Comparison of ENCODE assay signal across 8 cellular contexts in genomic region chr3:152258448-152259302, GRCh38. TPM values are rescaled to one million over a fixed set of nuclear protein-coding genes. Genes with fewer than 3 reads are reported as not detected.
DNase-seq lines count a peak whose midpoint lies in the region; ATAC-seq and TF ChIP-seq lines count a peak whose summit lies in the region.

No MANE protein-coding gene starts in this region.

- H3K4me3 ChIP-seq in fibroblast of the aortic adventitia (ENCODE audit: low read depth, low read length) (no peak overlapping the region), skeletal muscle cell (ENCODE audit: low read depth, low read length) (no peak overlapping the region)

- peaks cover 49% of the 10 kb centered on the region for H3K36me3 Mint-ChIP-seq in activated CD8-positive, alpha-beta T cell treated with anti-CD3 and anti-CD28 coated beads, Interleukin-2, amount 10 ng/mL, durations not matched to agents 7 days and 5 days (ENCODE audit: low read depth)

- peak; percentile 74 for ATAC-seq in activated CD8-positive, alpha-beta T cell treated with anti-CD3 and anti-CD28 coated beads, Interleukin-2, amount 10 ng/mL, durations not matched to agents 7 days and 5 days

- H3K9me3 Mint-ChIP-seq in activated CD8-positive, alpha-beta T cell treated with anti-CD3 and anti-CD28 coated beads, Interleukin-2, amount 10 ng/mL, durations not matched to agents 7 days and 5 days (ENCODE audit: insufficient read depth): peaks cover 2% of the 10 kb centered on the region

- peaks cover 81% of the 10 kb centered on the region for H3K4me1 Mint-ChIP-seq in activated CD8-positive, alpha-beta T cell treated with anti-CD3 and anti-CD28 coated beads, Interleukin-2, amount 10 ng/mL, durations not matched to agents 7 days and 5 days (ENCODE audit: low read depth)

- H3K27ac Mint-ChIP-seq in activated CD8-positive, alpha-beta T cell treated with anti-CD3 and anti-CD28 coated beads, Interleukin-2, amount 10 ng/mL, durations not matched to agents 7 days and 5 days: peak overlapping the region; percentile 93

- no peak for TF ChIP-seq CTCF in fibroblast of the aortic adventitia (IDR thresholded peaks at IDR 0.05; ENCODE audit: insufficient read depth, low read length)

- DNase-seq in activated CD8-positive, alpha-beta memory T cell treated with anti-CD3 and anti-CD28 coated beads for 1 hour (ENCODE audit: extremely low read depth in 1 of 2, low read depth in 1 of 2): peak; percentile 43 to 48
- DNase-seq in activated CD8-positive, alpha-beta memory T cell treated with anti-CD3 and anti-CD28 coated beads, Interleukin-2, amount 50 U/mL, for 48 hours: no peak
- DNase-seq in M059J (ENCODE audit: low read depth) (peak; percentile 99), fibroblast of the aortic adventitia (ENCODE audit: low read depth) (peak; percentile 98), skeletal muscle cell (ENCODE audit: low read depth) (peak; percentile 98), occipital lobe (lab: John Stamatoyannopoulos, UW) (no peak), NCI-H526 treated with DMSO at 0.1 percent for 48 hours (lab: John Stamatoyannopoulos, UW) (no peak)
- DNase-seq in activated CD8-positive, alpha-beta T cell treated with anti-CD3 and anti-CD28 coated beads, Interleukin-2, amount 10 ng/mL, durations not matched to agents 7 days and 5 days: peak; percentile 76

- peak overlapping the region; percentile 71 for H3K4me3 Mint-ChIP-seq in activated CD8-positive, alpha-beta T cell treated with anti-CD3 and anti-CD28 coated beads, Interleukin-2, amount 10 ng/mL, durations not matched to agents 7 days and 5 days

- CTCF ChIA-PET in activated CD8-positive, alpha-beta T cell treated with anti-CD3 and anti-CD28 coated beads, Interleukin-2, amount 10 ng/mL, durations not matched to agents 7 days and 5 days (lab: Charles Lee): interaction anchor here (0.8 to 4.8 kb wide), 12 partner anchors 9 to 979 kb away, joined by 3 to 41 read pairs (median 6); partner anchors contain the start of gene MBNL1

- H3K27me3 Mint-ChIP-seq in activated CD8-positive, alpha-beta T cell treated with anti-CD3 and anti-CD28 coated beads, Interleukin-2, amount 10 ng/mL, durations not matched to agents 7 days and 5 days (ENCODE audit: low read depth): no peaks in the 10 kb centered on the region

- POLR2A ChIA-PET in activated CD8-positive, alpha-beta T cell treated with anti-CD3 and anti-CD28 coated beads, Interleukin-2, amount 10 ng/mL, durations not matched to agents 7 days and 5 days (lab: Charles Lee): interaction anchor here (0.6 to 10.0 kb wide), 8 partner anchors 10 to 1420 kb away, joined by 3 to 163 read pairs (median 8); partner anchors contain the start of gene MBNL1

RNA-seq across cellular contexts. Expression of gene MBNL1, which starts 10.1 kb away (rescaled TPM):
- 187 and 201 TPM in 2 replicates for total RNA-seq in M059J (2014; rRNA removed; shearing (Covaris generic))
- 100 to 1,000 TPM; 469 to 504 TPM for total RNA-seq in activated CD8-positive, alpha-beta T cell treated with anti-CD3 and anti-CD28 coated beads, Interleukin-2, amount 10 ng/mL, durations not matched to agents 7 days and 5 days
- total RNA-seq in fibroblast of the aortic adventitia (ENCODE audit: low replicate concordance) (105 and 465 TPM in 2 replicates), occipital lobe (68.5 TPM)

Comparison
In these comparisons a context has a peak if more than half of its experiments do, and no peak if none do; other contexts are left out.
1. DNase-seq: peak in activated CD8-positive, alpha-beta memory T cell treated with anti-CD3 and anti-CD28 coated beads for 1 hour (2 of 2), M059J (single experiment), activated CD8-positive, alpha-beta T cell treated with anti-CD3 and anti-CD28 coated beads, Interleukin-2, amount 10 ng/mL, durations not matched to agents 7 days and 5 days (single experiment), fibroblast of the aortic adventitia (single experiment) and skeletal muscle cell (single experiment); none in activated CD8-positive, alpha-beta memory T cell treated with anti-CD3 and anti-CD28 coated beads, Interleukin-2, amount 50 U/mL, for 48 hours (single experiment), occipital lobe (single experiment) and NCI-H526 treated with DMSO at 0.1 percent for 48 hours (single experiment).